Comparison of ENCODE assay signal across 1 cellular context in the genomic region with DNA sequence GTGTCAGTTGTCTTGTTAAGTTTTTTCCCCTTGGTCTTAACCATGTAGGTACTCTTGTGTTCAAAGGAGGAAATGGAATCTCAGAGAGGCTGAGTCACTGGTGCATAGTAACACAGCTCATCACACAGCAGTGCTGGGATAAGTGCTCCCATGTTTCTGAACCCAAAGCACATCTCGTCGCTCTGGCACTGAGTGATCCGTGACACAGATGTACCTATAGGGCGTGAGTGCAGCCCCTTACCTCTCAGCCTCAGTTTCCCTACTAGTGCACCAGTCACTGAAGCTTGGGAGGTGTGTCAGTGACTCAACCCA.
TF ChIP-seq lines count a peak whose summit lies in the region.

No MANE protein-coding gene starts in this region.

TF ChIP-seq in IMR-90, 13 proteins besides CTCF, POLR2A, EP300 and RAD21 (continued from another document):
- TF ChIP-seq, protein P1, sequence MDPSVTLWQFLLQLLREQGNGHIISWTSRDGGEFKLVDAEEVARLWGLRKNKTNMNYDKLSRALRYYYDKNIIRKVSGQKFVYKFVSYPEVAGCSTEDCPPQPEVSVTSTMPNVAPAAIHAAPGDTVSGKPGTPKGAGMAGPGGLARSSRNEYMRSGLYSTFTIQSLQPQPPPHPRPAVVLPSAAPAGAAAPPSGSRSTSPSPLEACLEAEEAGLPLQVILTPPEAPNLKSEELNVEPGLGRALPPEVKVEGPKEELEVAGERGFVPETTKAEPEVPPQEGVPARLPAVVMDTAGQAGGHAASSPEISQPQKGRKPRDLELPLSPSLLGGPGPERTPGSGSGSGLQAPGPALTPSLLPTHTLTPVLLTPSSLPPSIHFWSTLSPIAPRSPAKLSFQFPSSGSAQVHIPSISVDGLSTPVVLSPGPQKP (IDR thresholded peaks at IDR 0.05; ENCODE audit: borderline replicate concordance, low read depth, low read length), result no peak
- TF ChIP-seq MAFK (IDR thresholded peaks at IDR 0.05; ENCODE audit: low read depth, low read length) (no peak), SMC3 (IDR thresholded peaks at IDR 0.05; ENCODE audit: low read depth, low read length) (no peak)
